ENCODE assay signal across 7 cellular contexts in genomic region chr19:3132971-3133792, GRCh38. TPM values are rescaled to one million over a fixed set of nuclear protein-coding genes. Genes with fewer than 3 reads are reported as not detected.
DNase-seq lines count a peak whose midpoint lies in the region; ATAC-seq and TF ChIP-seq lines count a peak whose summit lies in the region.

No MANE protein-coding gene starts in this region.

- TF ChIP-seq CTCF in adrenal gland (IDR thresholded peaks at IDR 0.05) (no peak), lower lobe of right lung (IDR thresholded peaks at IDR 0.05) (no peak)

- H3K9me3 ChIP-seq in adrenal gland (replicated peaks in 1 of 3), result no peaks in the 10 kb centered on the region
- H3K9me3 ChIP-seq in lower lobe of right lung, result no peaks in the 10 kb centered on the region

- peak; percentile 80 for DNase-seq in KG1 (lab: John Stamatoyannopoulos, UW)
- peak; percentile 49 to 99 (median 74) for DNase-seq in T-helper 2 cell
- DNase-seq in adrenal gland, result peak in 6 of 7 donors; percentile 53 to 70 (median 61)
- no peak for DNase-seq in lower lobe of right lung
- DNase-seq in stimulated activated CD8-positive, alpha-beta memory T cell treated with anti-CD3 and anti-CD28 coated beads, Interleukin-7, amount 100 ng/mL, for 24 hours (ENCODE audit: low read depth), result peak; percentile 60

- 47 to 62% (median 54%) methylated on average over 12 to 24 of the region's 24 CpGs for WGBS in adrenal gland, 4 donors

- intact Hi-C loops in adrenal gland (cut with DNase I), result no loop called here
- intact Hi-C loops in lower lobe of right lung (cut with DNase I), result no loop called here

- peak; percentile 59 for ATAC-seq in GM19025 (IDR thresholded peaks at IDR 0.05; ENCODE audit: low read depth, unreplicated experiment)
- peak; percentile 45 to 62 for ATAC-seq in lower lobe of right lung
- no peak for ATAC-seq in GM21717 (IDR thresholded peaks at IDR 0.05; ENCODE audit: unreplicated experiment)

- no peak for TF ChIP-seq POLR2A in adrenal gland (IDR thresholded peaks at IDR 0.05)

- H3K27ac ChIP-seq in adrenal gland (peak overlapping the region in 4 of 5 donors; percentile 32 to 80 (median 70)), lower lobe of right lung (peak overlapping the region; percentile 73)

- H3K4me3 ChIP-seq in adrenal gland, result no peak overlapping the region
- no peak overlapping the region for H3K4me3 ChIP-seq in lower lobe of right lung

- no peaks in the 10 kb centered on the region for H3K27me3 ChIP-seq in adrenal gland
- H3K27me3 ChIP-seq in lower lobe of right lung (ENCODE audit: low read depth), result no peaks in the 10 kb centered on the region

- H3K4me1 ChIP-seq in adrenal gland (replicated peaks in 1 of 2) (peaks cover 0 to 13% of the 10 kb centered on the region in 2 donors), lower lobe of right lung (peaks cover 30% of the 10 kb centered on the region)

- H3K36me3 ChIP-seq in adrenal gland (replicated peaks in 1 of 2) (no peaks in the 10 kb centered on the region), lower lobe of right lung (no peaks in the 10 kb centered on the region)

RNA-seq across cellular contexts. Expression of gene GNA15, which starts 2.7 kb away (rescaled TPM):
- 10 to 100 TPM in 4 of 8 donors, 1 to 10 TPM in 4; 4.4 to 16.3 (median 10.3) TPM for total RNA-seq in adrenal gland
- polyA plus RNA-seq in adrenal gland, result 1 to 10 TPM; 1.6 to 7.3 (median 5.8) TPM
- 24.2 TPM for total RNA-seq in lower lobe of right lung

RNA-seq across cellular contexts. Expression of gene GNA11, which starts 39.0 kb away (rescaled TPM):
- total RNA-seq in adrenal gland (10 to 100 TPM; 53.1 to 84.3 (median 64.4) TPM), lower lobe of right lung (60.6 TPM)
- 10 to 100 TPM; 20.6 to 38.3 (median 35.6) TPM for polyA plus RNA-seq in adrenal gland

RNA-seq across cellular contexts. Expression of gene S1PR4, which starts 45.4 kb away (rescaled TPM):
- 1 to 10 TPM in 7 of 8 donors, under 1 TPM in 1; 0.81 to 5.5 (median 2.6) TPM for total RNA-seq in adrenal gland
- 1 to 10 TPM in 2 of 3 donors, not detected in 1; 1.6 to 2.2 TPM for polyA plus RNA-seq in adrenal gland
- total RNA-seq in lower lobe of right lung, result 35.7 TPM

RNA-seq across cellular contexts. Expression of gene NCLN, which starts 52.5 kb away (rescaled TPM):
- total RNA-seq in adrenal gland, result 100 to 1,000 TPM in 4 of 8 donors, 10 to 100 TPM in 4; 51.5 to 193 (median 99.4) TPM
- 100 to 1,000 TPM in 1 of 3 donors, 10 to 100 TPM in 2; 57.6 to 127 (median 93.6) TPM for polyA plus RNA-seq in adrenal gland
- total RNA-seq in lower lobe of right lung, result 68.8 TPM
